12 cellular contexts compared by ENCODE assay signal in genomic region chr7:5406957-5407930, GRCh38. TPM values are rescaled to one million over a fixed set of nuclear protein-coding genes. Genes with fewer than 3 reads are reported as not detected.
DNase-seq lines count a peak whose midpoint lies in the region; TF ChIP-seq lines count a peak whose summit lies in the region.
"Had no signal": no experiment of that assay in that cellular context is flagged by ENCODE, and none has a peak within 500 bp of the region (broad histone marks: within the 10 kb centered on the region; RNA-seq: fewer than 3 reads in every experiment).

No MANE protein-coding gene starts in this region.

- H3K9me3 Mint-ChIP-seq in progenitor cell of endocrine pancreas (ENCODE audit: low read depth): no peaks in the 10 kb centered on the region
- H3K9me3 Mint-ChIP-seq: CD8-positive, alpha-beta T cell had no signal

- H3K27me3 ChIP-seq in iPS DF 6.9 (ENCODE audit: control insufficient read depth, insufficient read depth, low read length): peaks cover 5% of the 10 kb centered on the region; the same call in 1 of the 2 replicates

- CTCF ChIA-PET in RWPE1 (lab: Yijun Ruan, JAX): interaction anchor here (1.6 kb wide), 1 partner anchor 9 kb away, joined by 4 read pairs; no protein-coding TSS in a partner anchor

- H3K27ac ChIP-seq in RWPE1: peak overlapping the region; percentile 20; the same call in 1 of the 2 replicates
- no peak overlapping the region for H3K27ac ChIP-seq in iPS DF 6.9 (ENCODE audit: low read length)

- TF ChIP-seq CTCF in RWPE1 (conservative IDR thresholded peaks at IDR 0.05; ENCODE audit: low read depth) (no peak), progenitor cell of endocrine pancreas (IDR thresholded peaks at IDR 0.05; ENCODE audit: unreplicated experiment) (no peak)

- peak overlapping the region; percentile 35; the same call in 1 of the 2 replicates for H3K9ac ChIP-seq in ES-I3 (ENCODE audit: low read depth, low read length)

- H3K4me1 ChIP-seq in ES-I3 (ENCODE audit: insufficient read depth, low read length): peaks cover 7% of the 10 kb centered on the region
- H3K4me1 ChIP-seq in iPS DF 6.9 (ENCODE audit: control insufficient read depth, insufficient read depth, low read length): peaks cover 4% of the 10 kb centered on the region

- H3K4me1 Mint-ChIP-seq in progenitor cell of endocrine pancreas (ENCODE audit: low read depth): peaks cover 18% of the 10 kb centered on the region

- DNase-seq in RWPE1 (ENCODE audit: low spot score) (no peak), iPS DF 6.9 (ENCODE audit: low read depth, low spot score) (peak; percentile 94), progenitor cell of endocrine pancreas (ENCODE audit: low spot score, unreplicated experiment) (no peak), cerebellar nuclear complex (lab: John Stamatoyannopoulos, UW) (no peak), GF-D8 (lab: John Stamatoyannopoulos, UW) (no peak), KG1 (lab: John Stamatoyannopoulos, UW) (no peak), cerebellum (ENCODE audit: low spot score) (no peak)
- DNase-seq: activated T-cell treated with anti-CD3 and anti-CD28 coated beads, Interleukin-2, amount 50 U/mL, for 48 hours; CD8-positive, alpha-beta T cell; Kasumi-1; Right ventricle myocardium superior had no signal

- H3K27me3 Mint-ChIP-seq in progenitor cell of endocrine pancreas: no peaks in the 10 kb centered on the region

- no peak overlapping the region for H3K4me3 Mint-ChIP-seq in progenitor cell of endocrine pancreas (ENCODE audit: low read depth)
- H3K4me3 Mint-ChIP-seq: CD8-positive, alpha-beta T cell had no signal

- WGBS in iPS DF 6.9 (ENCODE audit: insufficient coverage, insufficient read length): no CpG with 5 or more reads among the region's 24 CpGs

- H3K27ac Mint-ChIP-seq in progenitor cell of endocrine pancreas: peak overlapping the region; percentile 72
- H3K27ac Mint-ChIP-seq: CD8-positive, alpha-beta T cell had no signal

- H3K4me3 ChIP-seq in iPS DF 6.9 (ENCODE audit: low read length): no peak overlapping the region

- no peaks in the 10 kb centered on the region for H3K36me3 ChIP-seq in ES-I3 (ENCODE audit: insufficient read depth, low read length)
- H3K36me3 ChIP-seq in iPS DF 6.9 (ENCODE audit: control insufficient read depth, insufficient read depth, low read length): no peaks in the 10 kb centered on the region

- POLR2A ChIA-PET in RWPE1 (lab: Yijun Ruan, JAX; ENCODE audit: low non-redundant PET): no interaction called here

- peaks cover 28% of the 10 kb centered on the region for H3K36me3 Mint-ChIP-seq in progenitor cell of endocrine pancreas (ENCODE audit: insufficient read depth)
- H3K36me3 Mint-ChIP-seq: CD8-positive, alpha-beta T cell had no signal

- H3K9me3 ChIP-seq in ES-I3 (ENCODE audit: control insufficient read depth, insufficient read depth, low read length) (peaks cover 7% of the 10 kb centered on the region; the same call in 1 of the 2 replicates), iPS DF 6.9 (ENCODE audit: control insufficient read depth, insufficient read depth, low read length) (no peaks in the 10 kb centered on the region)

RNA-seq across cellular contexts. Expression of gene TNRC18, which starts 16.4 kb away (rescaled TPM):
- total RNA-seq in progenitor cell of endocrine pancreas: 190 and 197 TPM in 2 replicates
- total RNA-seq in cerebellum: 64.9 TPM
